Comparison of ENCODE assay signal across 10 cellular contexts in genomic region chr12:131452444-131452860, GRCh38.
DNase-seq lines count a peak whose midpoint lies in the region; ATAC-seq and TF ChIP-seq lines count a peak whose summit lies in the region.
"Had no signal": no experiment of that assay in that cellular context is flagged by ENCODE, and none has a peak within 500 bp of the region (broad histone marks: within the 10 kb centered on the region; RNA-seq: fewer than 3 reads in every experiment).

No MANE protein-coding gene starts in this region.

- TF ChIP-seq CTCF in LNCaP clone FGC (IDR thresholded peaks at IDR 0.05; ENCODE audit: control insufficient read depth, extremely low read depth, insufficient read depth) (peak; percentile 54), colonic mucosa (IDR thresholded peaks at IDR 0.05) (peak; percentile 21)

- no peak overlapping the region for H3K27ac ChIP-seq in colonic mucosa

- no peaks in the 10 kb centered on the region for H3K9me3 ChIP-seq in colonic mucosa
- H3K9me3 ChIP-seq: HAP-1 had no signal

- no peak for ATAC-seq in Right ventricle myocardium superior (ENCODE audit: poor library complexity)

- H3K27me3 ChIP-seq in colonic mucosa: no peaks in the 10 kb centered on the region

- H3K9ac ChIP-seq in colonic mucosa (ENCODE audit: low read depth in 2 of 2, low read length in 2 of 2): no peak overlapping the region

- H3K4me1 ChIP-seq in colonic mucosa: no peaks in the 10 kb centered on the region
- H3K4me1 ChIP-seq: HAP-1 had no signal

- no peak overlapping the region for H3K4me3 ChIP-seq in LNCaP clone FGC (ENCODE audit: low read depth, low read length)
- H3K4me3 ChIP-seq in colonic mucosa: no peak overlapping the region
- H3K4me3 ChIP-seq: HAP-1 had no signal

- peak; percentile 55 for DNase-seq in DMS 273 (lab: John Stamatoyannopoulos, UW; ENCODE audit: unreplicated experiment)
- DNase-seq in DMS 273 treated with DMSO at 0.1 percent for 48 hours (lab: John Stamatoyannopoulos, UW): no peak
- no peak for DNase-seq in LNCaP clone FGC (ENCODE audit: low read depth)
- peak; percentile 29 for DNase-seq in colonic mucosa
- DNase-seq in stimulated activated CD4-positive, alpha-beta T cell treated with anti-CD3 and anti-CD28 coated beads, Interleukin-15, amount 100 ng/mL, for 48 hours (ENCODE audit: low read depth in 2 of 2): peak; percentile 12 to 27
- DNase-seq in Right ventricle myocardium superior: no peak
- no peak for DNase-seq in NCI-H2171 (lab: John Stamatoyannopoulos, UW)
- DNase-seq in medulla oblongata (ENCODE audit: extremely low spot score): no peak
- DNase-seq: effector memory CD4-positive, alpha-beta T cell had no signal

- H3K36me3 ChIP-seq in colonic mucosa: no peaks in the 10 kb centered on the region
- H3K36me3 ChIP-seq: HAP-1 had no signal

- intact Hi-C loops in colonic mucosa (cut with DNase I) (loop anchor here (5.0 kb wide), 1 partner anchor 350 kb away; no protein-coding TSS in a partner anchor), Right ventricle myocardium superior (cut with DNase I) (loop anchor here (10.0 kb wide), 1 partner anchor 348 kb away; no protein-coding TSS in a partner anchor)

Comparison
In these comparisons a context has a peak if more than half of its experiments do, and no peak if none do; other contexts are left out.
1. DNase-seq: peak in DMS 273 (single experiment), colonic mucosa (single experiment) and stimulated activated CD4-positive, alpha-beta T cell treated with anti-CD3 and anti-CD28 coated beads, Interleukin-15, amount 100 ng/mL, for 48 hours (2 of 2); none in DMS 273 treated with DMSO at 0.1 percent for 48 hours (single experiment), LNCaP clone FGC (single experiment), Right ventricle myocardium superior (single experiment), NCI-H2171 (single experiment) and medulla oblongata (single experiment).